In genomic region chr9:70412678-70413426, GRCh38 we compare ENCODE assay signal across 8 cellular contexts. TPM values are rescaled to one million over a fixed set of nuclear protein-coding genes. Genes with fewer than 3 reads are reported as not detected.
A peak's percentile ranks its signal among the peaks of the same experiment; 100 is the strongest.
DNase-seq lines count a peak whose midpoint lies in the region; ATAC-seq lines count a peak whose summit lies in the region.

No MANE protein-coding gene starts in this region.

- peak; percentile 36 for DNase-seq in DMS153 treated with DMSO at 0.1 percent for 48 hours (lab: John Stamatoyannopoulos, UW; ENCODE audit: unreplicated experiment)
- DNase-seq in SK-N-MC (ENCODE audit: low read depth, low spot score) = no peak
- DNase-seq in amygdala (lab: John Stamatoyannopoulos, UW) = peak in 49 of 56 donors; percentile 19 to 77 (median 57)
- DNase-seq in Right ventricle myocardium superior = peak; percentile 94
- peak; percentile 68 for DNase-seq in occipital lobe (lab: John Stamatoyannopoulos, UW)

- peak overlapping the region; percentile 81 for H3K9ac ChIP-seq in SK-N-MC (ENCODE audit: insufficient read length)

- intact Hi-C loops in Right ventricle myocardium superior (cut with DNase I) = loop anchor here (2.0 to 10.0 kb wide), 2 partner anchors 58 to 68 kb away; no protein-coding TSS in a partner anchor

- H3K27ac ChIP-seq in SK-N-MC = no peak overlapping the region

- H3K36me3 ChIP-seq in SK-N-MC (ENCODE audit: insufficient read depth, low read length) = no peaks in the 10 kb centered on the region

- ATAC-seq in HG03439 (IDR thresholded peaks at IDR 0.05; ENCODE audit: unreplicated experiment) = peak; percentile 3
- peak; percentile 68 for ATAC-seq in Right ventricle myocardium superior (ENCODE audit: poor library complexity)
- ATAC-seq in GM19395 (IDR thresholded peaks at IDR 0.05; ENCODE audit: unreplicated experiment) = no peak
- ATAC-seq in GM19351 (IDR thresholded peaks at IDR 0.05; ENCODE audit: unreplicated experiment) = no peak

- H3K9me3 ChIP-seq in SK-N-MC (ENCODE audit: low read depth, low read length) = no peaks in the 10 kb centered on the region

- H3K4me3 ChIP-seq in SK-N-MC = peak overlapping the region; percentile 98

RNA-seq across cellular contexts. Expression of gene KLF9, which starts 1.6 kb away (rescaled TPM):
- total RNA-seq in Right ventricle myocardium superior (50.9 TPM), occipital lobe (16.8 TPM)

Comparison
In these comparisons a context has a peak if more than half of its experiments do, and no peak if none do; other contexts are left out.
1. ATAC-seq: peak in HG03439 (single experiment) and Right ventricle myocardium superior (single experiment); none in GM19395 (single experiment) and GM19351 (single experiment).